1 cellular context compared by ENCODE assay signal in the genomic region with DNA sequence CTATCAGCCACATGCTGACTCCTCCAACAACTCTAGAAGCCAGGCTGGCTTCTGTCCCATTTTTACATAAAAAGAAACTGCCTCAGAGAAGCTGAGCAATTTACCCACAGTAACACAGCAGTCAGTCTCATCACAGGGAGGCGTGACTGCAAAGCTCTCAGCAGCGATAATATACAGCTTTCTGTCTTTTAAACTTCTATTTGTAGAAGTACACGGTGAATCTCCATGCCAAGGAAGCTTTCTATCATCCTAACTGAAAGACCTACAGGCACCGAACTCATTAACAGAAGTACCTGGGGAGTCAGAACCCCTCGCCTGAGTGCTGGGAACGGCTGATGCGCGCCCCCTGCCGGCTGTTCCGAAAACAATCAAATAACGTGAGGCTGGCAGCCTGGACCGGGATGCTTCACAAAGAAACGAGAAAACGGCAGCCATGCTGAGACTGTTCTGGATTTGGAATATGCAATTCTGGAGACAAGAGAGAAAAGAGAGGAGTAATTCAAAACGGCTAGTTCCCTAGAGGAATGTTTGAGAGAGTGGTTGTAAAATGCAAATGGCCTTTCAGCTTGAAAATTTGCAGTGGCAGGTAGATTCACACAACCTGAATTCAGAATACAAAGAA.
TF ChIP-seq lines count a peak whose summit lies in the region.

No MANE protein-coding gene starts in this region.

TF ChIP-seq in HEK293, 187 proteins besides CTCF, POLR2A, EP300 and RAD21 (continued from another document and continues in another):
- TF ChIP-seq, protein P1, sequence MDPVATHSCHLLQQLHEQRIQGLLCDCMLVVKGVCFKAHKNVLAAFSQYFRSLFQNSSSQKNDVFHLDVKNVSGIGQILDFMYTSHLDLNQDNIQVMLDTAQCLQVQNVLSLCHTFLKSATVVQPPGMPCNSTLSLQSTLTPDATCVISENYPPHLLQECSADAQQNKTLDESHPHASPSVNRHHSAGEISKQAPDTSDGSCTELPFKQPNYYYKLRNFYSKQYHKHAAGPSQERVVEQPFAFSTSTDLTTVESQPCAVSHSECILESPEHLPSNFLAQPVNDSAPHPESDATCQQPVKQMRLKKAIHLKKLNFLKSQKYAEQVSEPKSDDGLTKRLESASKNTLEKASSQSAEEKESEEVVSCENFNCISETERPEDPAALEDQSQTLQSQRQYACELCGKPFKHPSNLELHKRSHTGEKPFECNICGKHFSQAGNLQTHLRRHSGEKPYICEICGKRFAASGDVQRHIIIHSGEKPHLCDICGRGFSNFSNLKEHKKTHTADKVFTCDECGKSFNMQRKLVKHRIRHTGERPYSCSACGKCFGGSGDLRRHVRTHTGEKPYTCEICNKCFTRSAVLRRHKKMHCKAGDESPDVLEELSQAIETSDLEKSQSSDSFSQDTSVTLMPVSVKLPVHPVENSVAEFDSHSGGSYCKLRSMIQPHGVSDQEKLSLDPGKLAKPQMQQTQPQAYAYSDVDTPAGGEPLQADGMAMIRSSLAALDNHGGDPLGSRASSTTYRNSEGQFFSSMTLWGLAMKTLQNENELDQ (tag by site-specific recombination; IDR thresholded peaks at IDR 0.05; ENCODE audit: low read depth) = no peak
- TF ChIP-seq ZNF157 (tag by site-specific recombination; IDR thresholded peaks at IDR 0.05) = no peak
- no peak; the same call in 1 of the 2 replicates for TF ChIP-seq IKZF3 (tag by site-specific recombination; IDR thresholded peaks at IDR 0.05)
- TF ChIP-seq ZNF521 (tag by site-specific recombination; IDR thresholded peaks at IDR 0.05) = no peak
- TF ChIP-seq BCL11A (tag by site-specific recombination; IDR thresholded peaks at IDR 0.05; ENCODE audit: low read depth) = no peak
- TF ChIP-seq ZNF777 (tag by site-specific recombination; IDR thresholded peaks at IDR 0.05; ENCODE audit: borderline replicate concordance) = no peak
- peak; percentile 83; the same call in 1 of the 2 replicates for TF ChIP-seq ZNF341 (tag by site-specific recombination; IDR thresholded peaks at IDR 0.05; ENCODE audit: low read depth)
- TF ChIP-seq KLF8 (tag by site-specific recombination; IDR thresholded peaks at IDR 0.05) = peak; percentile 59; the same call in 1 of the 2 replicates
- no peak for TF ChIP-seq ZNF391 (tag by site-specific recombination; IDR thresholded peaks at IDR 0.05; ENCODE audit: borderline replicate concordance, low read depth)
- TF ChIP-seq, protein P2, sequence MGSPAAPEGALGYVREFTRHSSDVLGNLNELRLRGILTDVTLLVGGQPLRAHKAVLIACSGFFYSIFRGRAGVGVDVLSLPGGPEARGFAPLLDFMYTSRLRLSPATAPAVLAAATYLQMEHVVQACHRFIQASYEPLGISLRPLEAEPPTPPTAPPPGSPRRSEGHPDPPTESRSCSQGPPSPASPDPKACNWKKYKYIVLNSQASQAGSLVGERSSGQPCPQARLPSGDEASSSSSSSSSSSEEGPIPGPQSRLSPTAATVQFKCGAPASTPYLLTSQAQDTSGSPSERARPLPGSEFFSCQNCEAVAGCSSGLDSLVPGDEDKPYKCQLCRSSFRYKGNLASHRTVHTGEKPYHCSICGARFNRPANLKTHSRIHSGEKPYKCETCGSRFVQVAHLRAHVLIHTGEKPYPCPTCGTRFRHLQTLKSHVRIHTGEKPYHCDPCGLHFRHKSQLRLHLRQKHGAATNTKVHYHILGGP (tag by site-specific recombination; IDR thresholded peaks at IDR 0.05) = no peak
- no peak for TF ChIP-seq HOXA7 (CRISPR knock-in tag; IDR thresholded peaks at IDR 0.05; ENCODE audit: borderline replicate concordance)
- TF ChIP-seq, protein P3, sequence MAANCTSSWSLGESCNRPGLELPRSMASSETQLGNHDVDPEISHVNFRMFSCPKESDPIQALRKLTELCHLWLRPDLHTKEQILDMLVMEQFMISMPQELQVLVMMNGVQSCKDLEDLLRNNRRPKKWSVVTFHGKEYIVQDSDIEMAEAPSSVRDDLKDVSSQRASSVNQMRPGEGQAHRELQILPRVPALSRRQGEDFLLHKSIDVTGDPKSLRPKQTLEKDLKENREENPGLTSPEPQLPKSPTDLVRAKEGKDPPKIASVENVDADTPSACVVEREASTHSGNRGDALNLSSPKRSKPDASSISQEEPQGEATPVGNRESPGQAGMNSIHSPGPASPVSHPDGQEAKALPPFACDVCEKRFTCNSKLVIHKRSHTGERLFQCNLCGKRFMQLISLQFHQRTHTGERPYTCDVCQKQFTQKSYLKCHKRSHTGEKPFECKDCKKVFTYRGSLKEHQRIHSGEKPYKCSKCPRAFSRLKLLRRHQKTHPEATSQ (tag by site-specific recombination; IDR thresholded peaks at IDR 0.05) = no peak
- no peak for TF ChIP-seq ZNF350 (tag by site-specific recombination; IDR thresholded peaks at IDR 0.05)
- TF ChIP-seq ZNF214 (tag by site-specific recombination; IDR thresholded peaks at IDR 0.05; ENCODE audit: borderline replicate concordance) = no peak
- TF ChIP-seq SCRT2 (tag by site-specific recombination; IDR thresholded peaks at IDR 0.05) = peak; percentile 63; the same call in 1 of the 2 replicates
- TF ChIP-seq RBAK (tag by site-specific recombination; IDR thresholded peaks at IDR 0.05) = no peak
- no peak for TF ChIP-seq ZNF23 (tag by site-specific recombination; IDR thresholded peaks at IDR 0.05; ENCODE audit: borderline replicate concordance)
- TF ChIP-seq, protein P4, sequence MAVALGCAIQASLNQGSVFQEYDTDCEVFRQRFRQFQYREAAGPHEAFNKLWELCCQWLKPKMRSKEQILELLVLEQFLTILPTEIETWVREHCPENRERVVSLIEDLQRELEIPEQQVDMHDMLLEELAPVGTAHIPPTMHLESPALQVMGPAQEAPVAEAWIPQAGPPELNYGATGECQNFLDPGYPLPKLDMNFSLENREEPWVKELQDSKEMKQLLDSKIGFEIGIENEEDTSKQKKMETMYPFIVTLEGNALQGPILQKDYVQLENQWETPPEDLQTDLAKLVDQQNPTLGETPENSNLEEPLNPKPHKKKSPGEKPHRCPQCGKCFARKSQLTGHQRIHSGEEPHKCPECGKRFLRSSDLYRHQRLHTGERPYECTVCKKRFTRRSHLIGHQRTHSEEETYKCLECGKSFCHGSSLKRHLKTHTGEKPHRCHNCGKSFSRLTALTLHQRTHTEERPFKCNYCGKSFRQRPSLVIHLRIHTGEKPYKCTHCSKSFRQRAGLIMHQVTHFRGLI (tag by site-specific recombination; IDR thresholded peaks at IDR 0.05) = no peak
- no peak for TF ChIP-seq FEZF1 (tag by site-specific recombination; IDR thresholded peaks at IDR 0.05)
- TF ChIP-seq ZFP69B (tag by site-specific recombination; IDR thresholded peaks at IDR 0.05) = no peak
- TF ChIP-seq ZNF202 (tag by site-specific recombination; IDR thresholded peaks at IDR 0.05; ENCODE audit: borderline replicate concordance) = no peak
- TF ChIP-seq YY2 (tag by site-specific recombination; IDR thresholded peaks at IDR 0.05) = no peak
- TF ChIP-seq ZNF114 (tag by site-specific recombination; IDR thresholded peaks at IDR 0.05) = no peak
- TF ChIP-seq ZNF514 (tag by site-specific recombination; IDR thresholded peaks at IDR 0.05) = no peak
- TF ChIP-seq ZNF366 (tag by site-specific recombination; conservative IDR thresholded peaks at IDR 0.05) = no peak
- TF ChIP-seq KLF9 (tag by site-specific recombination; IDR thresholded peaks at IDR 0.05; ENCODE audit: low read depth) = no peak
- TF ChIP-seq, protein P5, sequence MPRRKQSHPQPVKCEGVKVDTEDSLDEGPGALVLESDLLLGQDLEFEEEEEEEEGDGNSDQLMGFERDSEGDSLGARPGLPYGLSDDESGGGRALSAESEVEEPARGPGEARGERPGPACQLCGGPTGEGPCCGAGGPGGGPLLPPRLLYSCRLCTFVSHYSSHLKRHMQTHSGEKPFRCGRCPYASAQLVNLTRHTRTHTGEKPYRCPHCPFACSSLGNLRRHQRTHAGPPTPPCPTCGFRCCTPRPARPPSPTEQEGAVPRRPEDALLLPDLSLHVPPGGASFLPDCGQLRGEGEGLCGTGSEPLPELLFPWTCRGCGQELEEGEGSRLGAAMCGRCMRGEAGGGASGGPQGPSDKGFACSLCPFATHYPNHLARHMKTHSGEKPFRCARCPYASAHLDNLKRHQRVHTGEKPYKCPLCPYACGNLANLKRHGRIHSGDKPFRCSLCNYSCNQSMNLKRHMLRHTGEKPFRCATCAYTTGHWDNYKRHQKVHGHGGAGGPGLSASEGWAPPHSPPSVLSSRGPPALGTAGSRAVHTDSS (tag by site-specific recombination; IDR thresholded peaks at IDR 0.05) = no peak
- TF ChIP-seq, protein P6, sequence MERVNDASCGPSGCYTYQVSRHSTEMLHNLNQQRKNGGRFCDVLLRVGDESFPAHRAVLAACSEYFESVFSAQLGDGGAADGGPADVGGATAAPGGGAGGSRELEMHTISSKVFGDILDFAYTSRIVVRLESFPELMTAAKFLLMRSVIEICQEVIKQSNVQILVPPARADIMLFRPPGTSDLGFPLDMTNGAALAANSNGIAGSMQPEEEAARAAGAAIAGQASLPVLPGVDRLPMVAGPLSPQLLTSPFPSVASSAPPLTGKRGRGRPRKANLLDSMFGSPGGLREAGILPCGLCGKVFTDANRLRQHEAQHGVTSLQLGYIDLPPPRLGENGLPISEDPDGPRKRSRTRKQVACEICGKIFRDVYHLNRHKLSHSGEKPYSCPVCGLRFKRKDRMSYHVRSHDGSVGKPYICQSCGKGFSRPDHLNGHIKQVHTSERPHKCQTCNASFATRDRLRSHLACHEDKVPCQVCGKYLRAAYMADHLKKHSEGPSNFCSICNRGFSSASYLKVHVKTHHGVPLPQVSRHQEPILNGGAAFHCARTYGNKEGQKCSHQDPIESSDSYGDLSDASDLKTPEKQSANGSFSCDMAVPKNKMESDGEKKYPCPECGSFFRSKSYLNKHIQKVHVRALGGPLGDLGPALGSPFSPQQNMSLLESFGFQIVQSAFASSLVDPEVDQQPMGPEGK (tag by site-specific recombination; IDR thresholded peaks at IDR 0.05) = peak; percentile 93
- no peak for TF ChIP-seq ZNF791 (tag by site-specific recombination; IDR thresholded peaks at IDR 0.05)
- no peak for TF ChIP-seq ZNF433 (tag by site-specific recombination; IDR thresholded peaks at IDR 0.05; ENCODE audit: low read depth)
- no peak; the same call in 1 of the 2 replicates for TF ChIP-seq YY1 (tag by site-specific recombination; IDR thresholded peaks at IDR 0.05)
- no peak for TF ChIP-seq ZNF292 (tag by site-specific recombination; IDR thresholded peaks at IDR 0.05; ENCODE audit: borderline replicate concordance, low read depth)
- no peak for TF ChIP-seq ZNF610 (tag by site-specific recombination; IDR thresholded peaks at IDR 0.05; ENCODE audit: borderline replicate concordance)
- no peak for TF ChIP-seq ZFP3 (tag by site-specific recombination; IDR thresholded peaks at IDR 0.05; ENCODE audit: low read depth)
- no peak for TF ChIP-seq ZNF138 (tag by site-specific recombination; IDR thresholded peaks at IDR 0.05; ENCODE audit: borderline replicate concordance)
- TF ChIP-seq ZBTB7A (tag by site-specific recombination; IDR thresholded peaks at IDR 0.05; ENCODE audit: low read depth) = no peak
- TF ChIP-seq ZSCAN16 (tag by site-specific recombination; IDR thresholded peaks at IDR 0.05) = no peak
- TF ChIP-seq SALL2 (tag by site-specific recombination; IDR thresholded peaks at IDR 0.05; ENCODE audit: borderline replicate concordance) = no peak
- TF ChIP-seq ZNF184 (tag by site-specific recombination; IDR thresholded peaks at IDR 0.05) = peak; percentile 73; the same call in 1 of the 2 replicates
- TF ChIP-seq ZNF701 (tag by site-specific recombination; IDR thresholded peaks at IDR 0.05) = no peak
- no peak for TF ChIP-seq OSR2 (tag by site-specific recombination; IDR thresholded peaks at IDR 0.05)
- no peak for TF ChIP-seq ZNF670 (tag by site-specific recombination; IDR thresholded peaks at IDR 0.05; ENCODE audit: low read depth)
- no peak for TF ChIP-seq ZNF510 (tag by site-specific recombination; IDR thresholded peaks at IDR 0.05; ENCODE audit: insufficient replicate concordance)
- no peak for TF ChIP-seq ZNF571 (tag by site-specific recombination; IDR thresholded peaks at IDR 0.05)
- TF ChIP-seq ZNF416 (tag by site-specific recombination; IDR thresholded peaks at IDR 0.05) = no peak
- no peak for TF ChIP-seq HOXD13 (CRISPR knock-in tag; IDR thresholded peaks at IDR 0.05; ENCODE audit: borderline replicate concordance)
- TF ChIP-seq, protein P7, sequence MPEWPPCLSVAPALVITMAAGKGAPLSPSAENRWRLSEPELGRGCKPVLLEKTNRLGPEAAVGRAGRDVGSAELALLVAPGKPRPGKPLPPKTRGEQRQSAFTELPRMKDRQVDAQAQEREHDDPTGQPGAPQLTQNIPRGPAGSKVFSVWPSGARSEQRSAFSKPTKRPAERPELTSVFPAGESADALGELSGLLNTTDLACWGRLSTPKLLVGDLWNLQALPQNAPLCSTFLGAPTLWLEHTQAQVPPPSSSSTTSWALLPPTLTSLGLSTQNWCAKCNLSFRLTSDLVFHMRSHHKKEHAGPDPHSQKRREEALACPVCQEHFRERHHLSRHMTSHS (tag by site-specific recombination; IDR thresholded peaks at IDR 0.05) = no peak
- no peak for TF ChIP-seq ZNF302 (tag by site-specific recombination; IDR thresholded peaks at IDR 0.05; ENCODE audit: low read depth)
- no peak for TF ChIP-seq ZNF558 (tag by site-specific recombination; IDR thresholded peaks at IDR 0.05)
- TF ChIP-seq, protein P8, sequence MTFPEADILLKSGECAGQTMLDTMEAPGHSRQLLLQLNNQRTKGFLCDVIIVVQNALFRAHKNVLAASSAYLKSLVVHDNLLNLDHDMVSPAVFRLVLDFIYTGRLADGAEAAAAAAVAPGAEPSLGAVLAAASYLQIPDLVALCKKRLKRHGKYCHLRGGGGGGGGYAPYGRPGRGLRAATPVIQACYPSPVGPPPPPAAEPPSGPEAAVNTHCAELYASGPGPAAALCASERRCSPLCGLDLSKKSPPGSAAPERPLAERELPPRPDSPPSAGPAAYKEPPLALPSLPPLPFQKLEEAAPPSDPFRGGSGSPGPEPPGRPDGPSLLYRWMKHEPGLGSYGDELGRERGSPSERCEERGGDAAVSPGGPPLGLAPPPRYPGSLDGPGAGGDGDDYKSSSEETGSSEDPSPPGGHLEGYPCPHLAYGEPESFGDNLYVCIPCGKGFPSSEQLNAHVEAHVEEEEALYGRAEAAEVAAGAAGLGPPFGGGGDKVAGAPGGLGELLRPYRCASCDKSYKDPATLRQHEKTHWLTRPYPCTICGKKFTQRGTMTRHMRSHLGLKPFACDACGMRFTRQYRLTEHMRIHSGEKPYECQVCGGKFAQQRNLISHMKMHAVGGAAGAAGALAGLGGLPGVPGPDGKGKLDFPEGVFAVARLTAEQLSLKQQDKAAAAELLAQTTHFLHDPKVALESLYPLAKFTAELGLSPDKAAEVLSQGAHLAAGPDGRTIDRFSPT (tag by site-specific recombination; IDR thresholded peaks at IDR 0.05) = no peak
- TF ChIP-seq REPIN1 (tag by site-specific recombination; IDR thresholded peaks at IDR 0.05; ENCODE audit: low read depth) = no peak
- TF ChIP-seq, protein P9, sequence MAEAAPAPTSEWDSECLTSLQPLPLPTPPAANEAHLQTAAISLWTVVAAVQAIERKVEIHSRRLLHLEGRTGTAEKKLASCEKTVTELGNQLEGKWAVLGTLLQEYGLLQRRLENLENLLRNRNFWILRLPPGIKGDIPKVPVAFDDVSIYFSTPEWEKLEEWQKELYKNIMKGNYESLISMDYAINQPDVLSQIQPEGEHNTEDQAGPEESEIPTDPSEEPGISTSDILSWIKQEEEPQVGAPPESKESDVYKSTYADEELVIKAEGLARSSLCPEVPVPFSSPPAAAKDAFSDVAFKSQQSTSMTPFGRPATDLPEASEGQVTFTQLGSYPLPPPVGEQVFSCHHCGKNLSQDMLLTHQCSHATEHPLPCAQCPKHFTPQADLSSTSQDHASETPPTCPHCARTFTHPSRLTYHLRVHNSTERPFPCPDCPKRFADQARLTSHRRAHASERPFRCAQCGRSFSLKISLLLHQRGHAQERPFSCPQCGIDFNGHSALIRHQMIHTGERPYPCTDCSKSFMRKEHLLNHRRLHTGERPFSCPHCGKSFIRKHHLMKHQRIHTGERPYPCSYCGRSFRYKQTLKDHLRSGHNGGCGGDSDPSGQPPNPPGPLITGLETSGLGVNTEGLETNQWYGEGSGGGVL (tag by site-specific recombination; IDR thresholded peaks at IDR 0.05) = no peak
